In genomic region chr1:154502742-154503111, GRCh38 we compare ENCODE assay signal across 2 cellular contexts.
A peak's percentile ranks its signal among the peaks of the same experiment; 100 is the strongest.
TF ChIP-seq lines count a peak whose summit lies in the region.

No MANE protein-coding gene starts in this region.

TF ChIP-seq in HepG2, 621 proteins besides CTCF, POLR2A, EP300 and RAD21:
- TF ChIP-seq FOXA1 (IDR thresholded peaks at IDR 0.05) (no peak), FOXA1 (CRISPR knock-in tag; IDR thresholded peaks at IDR 0.05) (no peak), ZGPAT (CRISPR knock-in tag; IDR thresholded peaks at IDR 0.05) (no peak), CREM (IDR thresholded peaks at IDR 0.05) (no peak), CREM (CRISPR knock-in tag; IDR thresholded peaks at IDR 0.05) (no peak), ZNF362 (CRISPR knock-in tag; IDR thresholded peaks at IDR 0.05; ENCODE audit: borderline replicate concordance) (no peak), ZNF644 (CRISPR knock-in tag; IDR thresholded peaks at IDR 0.05; ENCODE audit: low read depth) (no peak), SMC3 (IDR thresholded peaks at IDR 0.05; ENCODE audit: low read length) (no peak), SMAD3 (CRISPR knock-in tag; IDR thresholded peaks at IDR 0.05) (no peak), SPEN (CRISPR knock-in tag; IDR thresholded peaks at IDR 0.05; ENCODE audit: low read depth) (no peak), ZNF383 (CRISPR knock-in tag; IDR thresholded peaks at IDR 0.05; ENCODE audit: borderline replicate concordance) (no peak), ATF6 (CRISPR knock-in tag; conservative IDR thresholded peaks at IDR 0.05) (no peak)

TF ChIP-seq in endothelial cell of umbilical vein, 7 proteins besides CTCF, POLR2A, EP300 and RAD21:
- TF ChIP-seq MAX (IDR thresholded peaks at IDR 0.05; ENCODE audit: insufficient read depth, insufficient read length) (peak; percentile 59), FOS (IDR thresholded peaks at IDR 0.05; ENCODE audit: borderline replicate concordance, insufficient read depth, low read length) (no peak)
TF ChIP-seq in endothelial cell of umbilical vein: peak in this region for 1.
